Comparison of ENCODE assay signal across 21 cellular contexts in genomic region chr2:117126656-117127055, GRCh38.
"Had no signal": no experiment of that assay in that cellular context is flagged by ENCODE, and none has a peak within 500 bp of the region (broad histone marks: within the 10 kb centered on the region; RNA-seq: fewer than 3 reads in every experiment).

No MANE protein-coding gene starts in this region.

- H3K36me3 ChIP-seq: breast epithelium had no signal

- H3K4me1 ChIP-seq: breast epithelium had no signal

- ATAC-seq: activated CD8-positive, alpha-beta memory T cell treated with anti-CD3 and anti-CD28 coated beads, Interleukin-2, amount 10 ng/mL, durations not matched to agents 7 days and 5 days had no signal

- H3K27ac ChIP-seq: breast epithelium had no signal

- H3K27ac Mint-ChIP-seq: activated B cell treated with CpG ODN at 0.5 μM for 24 hours; activated CD4-positive, alpha-beta T cell treated with anti-CD3 and anti-CD28 coated beads, Interleukin-2, amount 10 ng/mL, durations not matched to agents 24 days and 14 days; activated CD8-positive, alpha-beta memory T cell treated with anti-CD3 and anti-CD28 coated beads, Interleukin-2, amount 10 ng/mL, durations not matched to agents 7 days and 5 days; activated naive CD4-positive, alpha-beta T cell treated with anti-CD3 and anti-CD28 coated beads, Interleukin-2, amount 50 U/mL, for 24 hours; activated T-cell treated with anti-CD3 and anti-CD28 coated beads, Interleukin-2, amount 50 U/mL, for 24 hours; activated T-helper 1 cell treated with anti-CD3 and anti-CD28 coated beads, Interleukin-12 subunit alpha, Interleukin-12 subunit beta, Interleukin-2, Interleukin-4 antibody, amounts not matched to agents 30 ng/mL and 10 ng/mL and 1 ng/mL, durations not matched to agents 14 hours and 24 hours and 36 hours; T-helper 1 cell treated with Interleukin-12 subunit alpha and Interleukin-12 subunit beta and Interleukin-4 antibody, amounts not matched to agents 30 μg/mL and 1 μg/mL, for 36 hours had no signal

- H3K9me3 Mint-ChIP-seq: activated CD4-positive, alpha-beta T cell treated with anti-CD3 and anti-CD28 coated beads, Interleukin-2, amount 10 ng/mL, durations not matched to agents 24 days and 14 days had no signal

- H3K27me3 Mint-ChIP-seq: activated B cell treated with CpG ODN at 0.5 μM for 24 hours; activated CD4-positive, alpha-beta T cell treated with anti-CD3 and anti-CD28 coated beads, Interleukin-2, amount 10 ng/mL, durations not matched to agents 24 days and 14 days; activated CD8-positive, alpha-beta memory T cell treated with anti-CD3 and anti-CD28 coated beads, Interleukin-2, amount 10 ng/mL, durations not matched to agents 7 days and 5 days; activated naive CD4-positive, alpha-beta T cell treated with anti-CD3 and anti-CD28 coated beads, Interleukin-2, amount 50 U/mL, for 24 hours; activated T-cell treated with anti-CD3 and anti-CD28 coated beads, Interleukin-2, amount 50 U/mL, for 24 hours had no signal

- H3K4me3 ChIP-seq: breast epithelium had no signal

- DNase-seq: activated B cell treated with CpG ODN at 0.5 μM for 24 hours; activated CD4-positive, alpha-beta T cell treated with anti-CD3 and anti-CD28 coated beads for 1 hour; activated CD4-positive, alpha-beta T cell treated with anti-CD3 and anti-CD28 coated beads, Interleukin-2, amount 10 ng/mL, durations not matched to agents 24 days and 14 days; activated CD4-positive, alpha-beta T cell treated with anti-CD3 and anti-CD28 coated beads, Interleukin-2, amount 50 U/mL, for 48 hours; activated CD8-positive, alpha-beta memory T cell treated with anti-CD3 and anti-CD28 coated beads, Interleukin-2, amount 10 ng/mL, durations not matched to agents 7 days and 5 days; activated effector memory CD4-positive, alpha-beta T cell treated with Interleukin-2 at 50 U/mL for 16 hours; activated naive CD4-positive, alpha-beta T cell; activated T-cell treated with anti-CD3 and anti-CD28 coated beads, Interleukin-2, amount 50 U/mL, for 24 hours; aorta; caudate nucleus; NCI-H1105 treated with DMSO at 0.1 percent for 48 hours; NCI-H1436 treated with DMSO at 0.1 percent for 48 hours; NCI-H187; NCI-H2081; NCI-H446; NCI-H524 treated with DMSO at 0.1 percent for 48 hours; NCI-H748 treated with DMSO at 0.1 percent for 48 hours had no signal

- H3K9me3 ChIP-seq: breast epithelium had no signal

- H3K36me3 Mint-ChIP-seq: activated CD8-positive, alpha-beta memory T cell treated with anti-CD3 and anti-CD28 coated beads, Interleukin-2, amount 10 ng/mL, durations not matched to agents 7 days and 5 days; activated naive CD4-positive, alpha-beta T cell treated with anti-CD3 and anti-CD28 coated beads, Interleukin-2, amount 50 U/mL, for 24 hours had no signal

- H3K4me1 Mint-ChIP-seq: activated B cell treated with CpG ODN at 0.5 μM for 24 hours; activated CD4-positive, alpha-beta T cell treated with anti-CD3 and anti-CD28 coated beads, Interleukin-2, amount 10 ng/mL, durations not matched to agents 24 days and 14 days; activated CD8-positive, alpha-beta memory T cell treated with anti-CD3 and anti-CD28 coated beads, Interleukin-2, amount 10 ng/mL, durations not matched to agents 7 days and 5 days; activated naive CD4-positive, alpha-beta T cell treated with anti-CD3 and anti-CD28 coated beads, Interleukin-2, amount 50 U/mL, for 24 hours had no signal

- H3K4me3 Mint-ChIP-seq: activated B cell treated with CpG ODN at 0.5 μM for 24 hours; activated CD4-positive, alpha-beta T cell treated with anti-CD3 and anti-CD28 coated beads, Interleukin-2, amount 10 ng/mL, durations not matched to agents 24 days and 14 days; activated CD8-positive, alpha-beta memory T cell treated with anti-CD3 and anti-CD28 coated beads, Interleukin-2, amount 10 ng/mL, durations not matched to agents 7 days and 5 days; activated naive CD4-positive, alpha-beta T cell treated with anti-CD3 and anti-CD28 coated beads, Interleukin-2, amount 50 U/mL, for 24 hours; activated T-cell treated with anti-CD3 and anti-CD28 coated beads, Interleukin-2, amount 50 U/mL, for 24 hours; activated T-helper 1 cell treated with anti-CD3 and anti-CD28 coated beads, Interleukin-12 subunit alpha, Interleukin-12 subunit beta, Interleukin-2, Interleukin-4 antibody, amounts not matched to agents 30 ng/mL and 10 ng/mL and 1 ng/mL, durations not matched to agents 14 hours and 24 hours and 36 hours; T-helper 1 cell treated with Interleukin-12 subunit alpha and Interleukin-12 subunit beta and Interleukin-4 antibody, amounts not matched to agents 30 μg/mL and 1 μg/mL, for 36 hours had no signal

- H3K27me3 ChIP-seq: breast epithelium had no signal
